Comparison of ENCODE assay signal across 23 cellular contexts in the genomic region with DNA sequence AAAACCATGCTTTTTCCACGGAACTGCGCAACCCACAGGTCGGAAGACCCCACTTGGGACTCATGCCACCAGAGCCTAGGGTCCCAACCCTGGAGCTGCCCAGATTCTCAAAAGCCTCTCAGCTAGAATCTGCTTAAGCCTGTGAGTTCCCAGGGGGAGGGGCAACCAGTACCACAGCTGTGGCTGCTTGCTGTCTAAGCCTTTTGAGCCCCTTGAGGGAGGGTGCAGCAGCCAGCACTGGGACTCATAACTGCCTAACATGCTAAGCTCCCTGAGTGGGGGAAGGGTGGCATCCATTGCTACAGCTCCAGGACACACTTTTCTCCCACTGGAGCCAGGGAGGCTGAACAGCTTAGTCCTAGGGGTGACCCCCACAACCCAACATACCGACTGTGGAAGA.
"Had no signal": no experiment of that assay in that cellular context is flagged by ENCODE, and none has a peak within 500 bp of the region (broad histone marks: within the 10 kb centered on the region; RNA-seq: fewer than 3 reads in every experiment).

No MANE protein-coding gene starts in this region.

- H3K4me3 ChIP-seq: esophagus muscularis mucosa, gastroesophageal sphincter, heart right ventricle, lung, right lobe of liver, suprapubic skin, transverse colon, vagina had no signal

- H3K9me3 ChIP-seq: esophagus muscularis mucosa, gastroesophageal sphincter, right lobe of liver, suprapubic skin, transverse colon, vagina had no signal

- ATAC-seq: foreskin keratinocyte; gastroesophageal sphincter; heart right ventricle; left lobe of liver; natural killer cell; stimulated activated naive CD8-positive, alpha-beta T cell treated with anti-CD3 and anti-CD28 coated beads, Interleukin-15, amount 100 ng/mL, for 72 hours had no signal

- H3K4me3 Mint-ChIP-seq: dendritic cell treated with granulocyte-macrophage colony-stimulating factor and Interleukin-4, amounts not matched to agents 40 ng/mL and 50 ng/mL, for 4 days; memory B cell; natural killer cell; stimulated activated naive CD8-positive, alpha-beta T cell treated with anti-CD3 and anti-CD28 coated beads, Interleukin-15, amount 100 ng/mL, for 72 hours had no signal

- H3K27me3 ChIP-seq: esophagus muscularis mucosa, foreskin keratinocyte, gastroesophageal sphincter, heart right ventricle, right lobe of liver, suprapubic skin, transverse colon, vagina had no signal

- H2AFZ ChIP-seq: parathyroid adenoma had no signal

- H3K36me3 ChIP-seq: esophagus muscularis mucosa, gastroesophageal sphincter, heart right ventricle, right lobe of liver, suprapubic skin, transverse colon, vagina had no signal

- H3K4me1 ChIP-seq: esophagus muscularis mucosa, foreskin keratinocyte, gastroesophageal sphincter, heart right ventricle, parathyroid adenoma, right lobe of liver, suprapubic skin, transverse colon, vagina had no signal

- H3K27me3 Mint-ChIP-seq: dendritic cell treated with granulocyte-macrophage colony-stimulating factor and Interleukin-4, amounts not matched to agents 40 ng/mL and 50 ng/mL, for 4 days; memory B cell; progenitor cell of endocrine pancreas; stimulated activated naive CD8-positive, alpha-beta T cell treated with anti-CD3 and anti-CD28 coated beads, Interleukin-15, amount 100 ng/mL, for 72 hours had no signal

- H3K9ac ChIP-seq: parathyroid adenoma had no signal

- H3K79me2 ChIP-seq: parathyroid adenoma had no signal

- H3K4me1 Mint-ChIP-seq: memory B cell; natural killer cell; stimulated activated naive CD8-positive, alpha-beta T cell treated with anti-CD3 and anti-CD28 coated beads, Interleukin-15, amount 100 ng/mL, for 72 hours had no signal

- H3K27ac ChIP-seq: esophagus muscularis mucosa, foreskin keratinocyte, gastroesophageal sphincter, heart right ventricle, parathyroid adenoma, right lobe of liver, suprapubic skin, transverse colon, vagina had no signal

- DNase-seq: effector memory CD4-positive, alpha-beta T cell; foreskin keratinocyte; heart right ventricle; natural killer cell; right lobe of liver; small intestine; stimulated activated CD4-positive, alpha-beta T cell treated with anti-CD3 and anti-CD28 coated beads, Interleukin-12 subunit alpha, Interleukin-12 subunit beta, amount 100 ng/mL, for 4 hours; stimulated activated CD4-positive, alpha-beta T cell treated with anti-CD3 and anti-CD28 coated beads, Interleukin-1b, Interleukin-23, amount 100 ng/mL, for 48 hours; stimulated activated CD4-positive, alpha-beta T cell treated with anti-CD3 and anti-CD28 coated beads, Interleukin-4, amount 100 ng/mL, for 1 hour; stimulated activated CD8-positive, alpha-beta memory T cell treated with anti-CD3 and anti-CD28 coated beads, Interleukin-4, amount 100 ng/mL, for 48 hours; stimulated activated naive CD4-positive, alpha-beta T cell; stimulated activated naive CD8-positive, alpha-beta T cell treated with anti-CD3 and anti-CD28 coated beads, Interleukin-15, amount 100 ng/mL, for 72 hours; transverse colon had no signal

- H3K27ac Mint-ChIP-seq: dendritic cell treated with granulocyte-macrophage colony-stimulating factor and Interleukin-4, amounts not matched to agents 40 ng/mL and 50 ng/mL, for 4 days; memory B cell; natural killer cell; progenitor cell of endocrine pancreas had no signal

- H3K36me3 Mint-ChIP-seq: memory B cell had no signal
